ENCODE assay signal across 22 cellular contexts in genomic region chr5:56010431-56010830, GRCh38.
"Had no signal": no experiment of that assay in that cellular context is flagged by ENCODE, and none has a peak within 500 bp of the region (broad histone marks: within the 10 kb centered on the region; RNA-seq: fewer than 3 reads in every experiment).

No MANE protein-coding gene starts in this region.

- H3K4me1 Mint-ChIP-seq: brain had no signal

- H3K9me3 ChIP-seq: ascending aorta, colonic mucosa had no signal

- H3K27ac Mint-ChIP-seq: activated CD4-positive, alpha-beta T cell treated with anti-CD3 and anti-CD28 coated beads for 36 hours; activated CD4-positive, alpha-beta T cell treated with anti-CD3 and anti-CD28 coated beads, Interleukin-2, amount 10 ng/mL, durations not matched to agents 24 days and 14 days; activated CD8-positive, alpha-beta T cell treated with anti-CD3 and anti-CD28 coated beads for 36 hours; activated naive CD4-positive, alpha-beta T cell treated with anti-CD3 and anti-CD28 coated beads, Interleukin-2, amount 50 U/mL, for 72 hours; activated naive CD8-positive, alpha-beta T cell treated with anti-CD3 and anti-CD28 coated beads, Interleukin-2, amount 10 ng/mL, durations not matched to agents 7 days and 5 days; activated T-helper 17 cell treated with anti-CD3 and anti-CD28 coated beads, Interleukin-2, amount 50 U/mL, for 72 hours; brain had no signal

- ATAC-seq: activated CD4-positive, alpha-beta T cell treated with anti-CD3 and anti-CD28 coated beads for 36 hours; activated CD8-positive, alpha-beta T cell treated with anti-CD3 and anti-CD28 coated beads for 36 hours; activated naive CD4-positive, alpha-beta T cell treated with anti-CD3 and anti-CD28 coated beads, Interleukin-2, amount 50 U/mL, for 72 hours; activated T-cell treated with anti-CD3 and anti-CD28 coated beads, Interleukin-2, amount 50 U/mL, for 4 hours; activated T-helper 17 cell treated with anti-CD3 and anti-CD28 coated beads, Interleukin-2, amount 50 U/mL, for 72 hours had no signal

- H3K4me3 Mint-ChIP-seq: activated CD4-positive, alpha-beta T cell treated with anti-CD3 and anti-CD28 coated beads for 36 hours; activated CD4-positive, alpha-beta T cell treated with anti-CD3 and anti-CD28 coated beads, Interleukin-2, amount 10 ng/mL, durations not matched to agents 24 days and 14 days; activated CD8-positive, alpha-beta T cell treated with anti-CD3 and anti-CD28 coated beads for 36 hours; activated naive CD8-positive, alpha-beta T cell treated with anti-CD3 and anti-CD28 coated beads, Interleukin-2, amount 10 ng/mL, durations not matched to agents 7 days and 5 days; activated T-cell treated with anti-CD3 and anti-CD28 coated beads, Interleukin-2, amount 50 U/mL, for 4 hours; activated T-helper 17 cell treated with anti-CD3 and anti-CD28 coated beads, Interleukin-2, amount 50 U/mL, for 72 hours; brain had no signal

- H3K27me3 ChIP-seq: ascending aorta, colonic mucosa had no signal

- H3K9me3 Mint-ChIP-seq: activated CD4-positive, alpha-beta T cell treated with anti-CD3 and anti-CD28 coated beads, Interleukin-2, amount 10 ng/mL, durations not matched to agents 24 days and 14 days; activated CD8-positive, alpha-beta T cell treated with anti-CD3 and anti-CD28 coated beads for 36 hours; activated naive CD4-positive, alpha-beta T cell treated with anti-CD3 and anti-CD28 coated beads, Interleukin-2, amount 50 U/mL, for 72 hours; activated T-cell treated with anti-CD3 and anti-CD28 coated beads, Interleukin-2, amount 50 U/mL, for 4 hours; activated T-helper 17 cell treated with anti-CD3 and anti-CD28 coated beads, Interleukin-2, amount 50 U/mL, for 72 hours had no signal

- DNase-seq: activated CD4-positive, alpha-beta T cell treated with anti-CD3 and anti-CD28 coated beads for 36 hours; activated CD4-positive, alpha-beta T cell treated with anti-CD3 and anti-CD28 coated beads, Interleukin-2, amount 10 ng/mL, durations not matched to agents 24 days and 14 days; activated CD4-positive, alpha-beta T cell treated with anti-CD3 and anti-CD28 coated beads, Interleukin-2, amount 50 U/mL, for 4 hours; activated CD4-positive, CD25-positive, alpha-beta regulatory T cell; activated CD4-positive, CD25-positive, alpha-beta regulatory T cell treated with anti-CD3 and anti-CD28 coated beads, Interleukin-2, amount 50 U/mL, for 72 hours; activated CD8-positive, alpha-beta memory T cell treated with anti-CD3 and anti-CD28 coated beads for 24 hours; activated CD8-positive, alpha-beta T cell treated with anti-CD3 and anti-CD28 coated beads for 36 hours; activated effector memory CD4-positive, alpha-beta T cell treated with Interleukin-2 at 50 U/mL for 16 hours; activated gamma-delta T cell treated with Interleukin-2 at 50 U/mL for 16 hours; activated naive CD4-positive, alpha-beta T cell treated with Interleukin-2 at 50 U/mL for 16 hours; activated naive CD8-positive, alpha-beta T cell treated with anti-CD3 and anti-CD28 coated beads, Interleukin-2, amount 10 ng/mL, durations not matched to agents 7 days and 5 days; activated T-cell treated with anti-CD3 and anti-CD28 coated beads, Interleukin-2, amount 50 U/mL, for 4 hours; colonic mucosa; effector CD8-positive, alpha-beta T cell; foreskin fibroblast; head of caudate nucleus; T-helper 2 cell had no signal

- H3K27ac ChIP-seq: ascending aorta, colonic mucosa, epithelial cell of prostate had no signal

- H3K27me3 Mint-ChIP-seq: activated CD4-positive, alpha-beta T cell treated with anti-CD3 and anti-CD28 coated beads for 36 hours; activated CD4-positive, alpha-beta T cell treated with anti-CD3 and anti-CD28 coated beads, Interleukin-2, amount 10 ng/mL, durations not matched to agents 24 days and 14 days; activated CD8-positive, alpha-beta T cell treated with anti-CD3 and anti-CD28 coated beads for 36 hours; activated naive CD8-positive, alpha-beta T cell treated with anti-CD3 and anti-CD28 coated beads, Interleukin-2, amount 10 ng/mL, durations not matched to agents 7 days and 5 days; activated T-helper 17 cell treated with anti-CD3 and anti-CD28 coated beads, Interleukin-2, amount 50 U/mL, for 72 hours had no signal

- H3K4me1 ChIP-seq: ascending aorta, colonic mucosa had no signal

- H3K4me3 ChIP-seq: ascending aorta, colonic mucosa had no signal

- H3K36me3 Mint-ChIP-seq: activated naive CD4-positive, alpha-beta T cell treated with anti-CD3 and anti-CD28 coated beads, Interleukin-2, amount 50 U/mL, for 72 hours; brain had no signal

- H3K36me3 ChIP-seq: ascending aorta, colonic mucosa had no signal
